19 cellular contexts compared by ENCODE assay signal in genomic region chr2:156125018-156125417, GRCh38.
"Had no signal": no experiment of that assay in that cellular context is flagged by ENCODE, and none has a peak within 500 bp of the region (broad histone marks: within the 10 kb centered on the region; RNA-seq: fewer than 3 reads in every experiment).

No MANE protein-coding gene starts in this region.

- H3K4me1 ChIP-seq: adrenal gland, esophagus muscularis mucosa, right lobe of liver had no signal

- H3K27me3 ChIP-seq: adrenal gland, cardiac muscle cell, esophagus muscularis mucosa, ovary, right lobe of liver had no signal

- H3K27ac ChIP-seq: adrenal gland, cardiac muscle cell, esophagus muscularis mucosa, ovary, right lobe of liver, VCaP had no signal

- H3K4me3 ChIP-seq: adrenal gland, cardiac muscle cell, esophagus muscularis mucosa, lung, ovary, right lobe of liver, smooth muscle cell had no signal

- DNase-seq: activated CD4-positive, alpha-beta memory T cell treated with anti-CD3 and anti-CD28 coated beads for 36 hours; activated CD8-positive, alpha-beta memory T cell treated with anti-CD3 and anti-CD28 coated beads, Interleukin-2, amount 10 ng/mL, durations not matched to agents 7 days and 5 days; activated naive CD4-positive, alpha-beta T cell treated with anti-CD3 and anti-CD28 coated beads, Interleukin-2, amount 50 U/mL, for 16 hours; activated T-cell treated with anti-CD3 and anti-CD28 coated beads, Interleukin-2, amount 50 U/mL, for 24 hours; adrenal gland; hippocampal formation; left cardiac atrium; ovary; right lobe of liver; stimulated activated CD4-positive, alpha-beta T cell treated with anti-CD3 and anti-CD28 coated beads, Interleukin-4, amount 100 ng/mL, for 4 hours; stimulated activated CD8-positive, alpha-beta memory T cell treated with anti-CD3 and anti-CD28 coated beads, Interleukin-4, amount 100 ng/mL, for 48 hours; stimulated activated naive CD8-positive, alpha-beta T cell treated with anti-CD3 and anti-CD28 coated beads, Interleukin-15, Interleukin-2, amounts not matched to agents 100 U/mL and 50 U/mL, for 24 hours; T1000; trophoblast cell had no signal

- H3K36me3 ChIP-seq: adrenal gland, cardiac muscle cell, esophagus muscularis mucosa, ovary, right lobe of liver had no signal

- H3K9me3 ChIP-seq: adrenal gland, esophagus muscularis mucosa, ovary, right lobe of liver had no signal
